In the genomic region with DNA sequence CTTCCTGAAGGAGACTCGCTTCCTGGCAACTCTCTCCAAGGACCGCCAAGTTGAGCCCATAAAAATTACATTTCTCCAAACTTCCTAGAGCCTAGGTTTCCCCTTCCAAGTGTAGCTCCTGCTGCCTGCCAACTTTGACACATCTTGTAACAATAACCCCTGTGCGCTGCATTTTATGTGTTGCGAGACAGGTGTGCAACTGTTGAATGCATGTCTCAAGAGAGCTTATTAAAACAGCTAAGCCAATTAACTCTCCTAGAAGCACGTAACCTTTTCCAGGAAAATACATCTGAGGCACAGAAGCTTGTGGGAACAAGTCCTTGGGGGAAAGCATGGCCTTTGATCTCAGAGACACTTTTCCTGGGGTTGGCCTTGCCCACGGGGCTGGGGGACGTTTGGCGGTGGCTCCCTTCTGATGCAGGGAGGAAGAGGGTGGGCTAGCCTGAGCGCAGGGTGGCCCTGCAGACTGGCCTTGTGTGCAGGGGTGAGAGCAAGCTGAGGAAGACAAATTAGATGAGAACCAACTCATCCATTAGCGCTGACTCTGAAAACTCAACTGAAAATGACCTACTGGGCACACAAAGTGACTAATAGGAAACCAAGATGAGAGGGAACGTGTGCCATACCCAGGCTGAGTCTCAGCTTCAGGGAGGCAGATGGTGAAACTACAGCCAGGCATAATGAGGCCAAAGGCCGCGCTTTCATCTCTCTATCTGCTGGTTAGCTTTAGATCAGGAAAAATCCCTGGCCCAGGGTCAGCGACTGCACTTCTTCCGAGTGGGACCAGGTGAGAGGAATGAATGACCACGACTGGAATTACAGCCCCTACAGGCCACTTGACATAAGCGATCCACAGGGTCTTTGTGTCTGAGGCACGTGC, we compare ENCODE assay signal across 17 cellular contexts.
A peak's percentile ranks its signal among the peaks of the same experiment; 100 is the strongest.
DNase-seq lines count a peak whose midpoint lies in the region; ATAC-seq and TF ChIP-seq lines count a peak whose summit lies in the region.
"Had no signal": no experiment of that assay in that cellular context is flagged by ENCODE, and none has a peak within 500 bp of the region (broad histone marks: within the 10 kb centered on the region; RNA-seq: fewer than 3 reads in every experiment).

No MANE protein-coding gene starts in this region.

- H3K9me3 Mint-ChIP-seq in nephron progenitor cell, result peaks cover 35% of the 10 kb centered on the region

- no peaks in the 10 kb centered on the region for H3K36me3 ChIP-seq in HEK293 (ENCODE audit: control insufficient read depth in 2 of 2, insufficient read depth in 1 of 2, low read length in 2 of 2)

- no peak overlapping the region for H3K27ac ChIP-seq in HEK293 (ENCODE audit: extremely low read depth, low read depth, low read length)

- H3K27ac Mint-ChIP-seq in nephron progenitor cell, result peak overlapping the region; percentile 63
- H3K27ac Mint-ChIP-seq: CD14-positive monocyte had no signal

- no peak for ATAC-seq in left lobe of liver
- ATAC-seq in SK-N-SH treated with all-trans-retinoic acid at 6 μM for 48 hours, result no peak

- H3K9me3 ChIP-seq in HEK293 (ENCODE audit: control insufficient read depth, insufficient read depth, low read depth, low read length), result no peaks in the 10 kb centered on the region

- TF ChIP-seq CTCF in HEK293 (tag by site-specific recombination; IDR thresholded peaks at IDR 0.05), result no peak
- TF ChIP-seq CTCF in nephron progenitor cell (IDR thresholded peaks at IDR 0.05), result no peak

- H3K4me1 ChIP-seq in HEK293 (ENCODE audit: control insufficient read depth, insufficient read depth, low read length), result no peaks in the 10 kb centered on the region

- H3K4me3 ChIP-seq in HEK293 (ENCODE audit: low read depth, low read length), result no peak overlapping the region

- peaks cover 10% of the 10 kb centered on the region for H3K27me3 Mint-ChIP-seq in nephron progenitor cell (ENCODE audit: low read depth, poor library complexity)

- no peaks in the 10 kb centered on the region for H3K36me3 Mint-ChIP-seq in nephron progenitor cell (ENCODE audit: low read depth)
- H3K36me3 Mint-ChIP-seq: CD14-positive monocyte had no signal

- CTCF ChIA-PET in HEK293 (lab: Yijun Ruan, JAX), result interaction anchor here (1.2 kb wide), 1 partner anchor 54 kb away, joined by 3 read pairs; no protein-coding TSS in a partner anchor

- peak; percentile 15 for DNase-seq in DMS79 (lab: John Stamatoyannopoulos, UW)
- DNase-seq in NCI-H2171 (lab: John Stamatoyannopoulos, UW), result peak; percentile 61
- no peak for DNase-seq in nephron progenitor cell
- no peak for DNase-seq in CD1c-positive myeloid dendritic cell (ENCODE audit: extremely low spot score)
- no peak for DNase-seq in left lobe of liver (ENCODE audit: low spot score)
- DNase-seq: ACHN, COR-L47, DMS53, KBM-7, NCI-H1436, NCI-H2029, NCI-H226, NCI-H526, SW 1271 had no signal

- peaks cover 20% of the 10 kb centered on the region for H3K4me1 Mint-ChIP-seq in nephron progenitor cell
- H3K4me1 Mint-ChIP-seq: CD14-positive monocyte had no signal

- POLR2A ChIA-PET in HEK293 (lab: Yijun Ruan, JAX), result no interaction called here

- no peak overlapping the region for H3K4me3 Mint-ChIP-seq in nephron progenitor cell
- H3K4me3 Mint-ChIP-seq: CD14-positive monocyte had no signal

TF ChIP-seq in HEK293, 187 proteins besides CTCF, POLR2A, EP300 and RAD21:
- TF ChIP-seq, protein P1, sequence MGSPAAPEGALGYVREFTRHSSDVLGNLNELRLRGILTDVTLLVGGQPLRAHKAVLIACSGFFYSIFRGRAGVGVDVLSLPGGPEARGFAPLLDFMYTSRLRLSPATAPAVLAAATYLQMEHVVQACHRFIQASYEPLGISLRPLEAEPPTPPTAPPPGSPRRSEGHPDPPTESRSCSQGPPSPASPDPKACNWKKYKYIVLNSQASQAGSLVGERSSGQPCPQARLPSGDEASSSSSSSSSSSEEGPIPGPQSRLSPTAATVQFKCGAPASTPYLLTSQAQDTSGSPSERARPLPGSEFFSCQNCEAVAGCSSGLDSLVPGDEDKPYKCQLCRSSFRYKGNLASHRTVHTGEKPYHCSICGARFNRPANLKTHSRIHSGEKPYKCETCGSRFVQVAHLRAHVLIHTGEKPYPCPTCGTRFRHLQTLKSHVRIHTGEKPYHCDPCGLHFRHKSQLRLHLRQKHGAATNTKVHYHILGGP (tag by site-specific recombination; IDR thresholded peaks at IDR 0.05), result 0 out of 2 replicates have a peak, but pooled peaks have one; percentile 11
- peak; percentile 82 for TF ChIP-seq SCRT1 (tag by site-specific recombination; IDR thresholded peaks at IDR 0.05; ENCODE audit: borderline replicate concordance)
- TF ChIP-seq TRIM28 (IDR thresholded peaks at IDR 0.05; ENCODE audit: borderline replicate concordance, low read length), result no peak

TF ChIP-seq in SK-N-SH treated with all-trans-retinoic acid at 6 μM for 48 hours, 23 proteins besides CTCF, POLR2A, EP300 and RAD21 (continues in another document):
- TF ChIP-seq, protein P2, sequence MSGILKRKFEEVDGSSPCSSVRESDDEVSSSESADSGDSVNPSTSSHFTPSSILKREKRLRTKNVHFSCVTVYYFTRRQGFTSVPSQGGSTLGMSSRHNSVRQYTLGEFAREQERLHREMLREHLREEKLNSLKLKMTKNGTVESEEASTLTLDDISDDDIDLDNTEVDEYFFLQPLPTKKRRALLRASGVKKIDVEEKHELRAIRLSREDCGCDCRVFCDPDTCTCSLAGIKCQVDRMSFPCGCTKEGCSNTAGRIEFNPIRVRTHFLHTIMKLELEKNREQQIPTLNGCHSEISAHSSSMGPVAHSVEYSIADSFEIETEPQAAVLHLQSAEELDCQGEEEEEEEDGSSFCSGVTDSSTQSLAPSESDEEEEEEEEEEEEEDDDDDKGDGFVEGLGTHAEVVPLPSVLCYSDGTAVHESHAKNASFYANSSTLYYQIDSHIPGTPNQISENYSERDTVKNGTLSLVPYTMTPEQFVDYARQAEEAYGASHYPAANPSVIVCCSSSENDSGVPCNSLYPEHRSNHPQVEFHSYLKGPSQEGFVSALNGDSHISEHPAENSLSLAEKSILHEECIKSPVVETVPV (CRISPR knock-in tag; IDR thresholded peaks at IDR 0.05), result no peak
- TF ChIP-seq OSR1 (CRISPR knock-in tag; IDR thresholded peaks at IDR 0.05) (no peak), ZNF565 (CRISPR knock-in tag; conservative IDR thresholded peaks at IDR 0.05; ENCODE audit: low read depth) (no peak), ZNF8 (CRISPR knock-in tag; IDR thresholded peaks at IDR 0.05) (no peak), ESRRG (CRISPR knock-in tag; IDR thresholded peaks at IDR 0.05) (no peak), ARNTL (CRISPR knock-in tag; IDR thresholded peaks at IDR 0.05; ENCODE audit: borderline replicate concordance, low read depth) (no peak), SNAI2 (CRISPR knock-in tag; IDR thresholded peaks at IDR 0.05) (no peak), PPARA (CRISPR knock-in tag; IDR thresholded peaks at IDR 0.05; ENCODE audit: borderline replicate concordance) (no peak), RARB (CRISPR knock-in tag; IDR thresholded peaks at IDR 0.05) (no peak), ZFP3 (CRISPR knock-in tag; IDR thresholded peaks at IDR 0.05) (no peak), ZNF70 (CRISPR knock-in tag; IDR thresholded peaks at IDR 0.05) (no peak), TCF4 (CRISPR knock-in tag; IDR thresholded peaks at IDR 0.05; ENCODE audit: borderline replicate concordance) (no peak)
- TF ChIP-seq, protein P3, sequence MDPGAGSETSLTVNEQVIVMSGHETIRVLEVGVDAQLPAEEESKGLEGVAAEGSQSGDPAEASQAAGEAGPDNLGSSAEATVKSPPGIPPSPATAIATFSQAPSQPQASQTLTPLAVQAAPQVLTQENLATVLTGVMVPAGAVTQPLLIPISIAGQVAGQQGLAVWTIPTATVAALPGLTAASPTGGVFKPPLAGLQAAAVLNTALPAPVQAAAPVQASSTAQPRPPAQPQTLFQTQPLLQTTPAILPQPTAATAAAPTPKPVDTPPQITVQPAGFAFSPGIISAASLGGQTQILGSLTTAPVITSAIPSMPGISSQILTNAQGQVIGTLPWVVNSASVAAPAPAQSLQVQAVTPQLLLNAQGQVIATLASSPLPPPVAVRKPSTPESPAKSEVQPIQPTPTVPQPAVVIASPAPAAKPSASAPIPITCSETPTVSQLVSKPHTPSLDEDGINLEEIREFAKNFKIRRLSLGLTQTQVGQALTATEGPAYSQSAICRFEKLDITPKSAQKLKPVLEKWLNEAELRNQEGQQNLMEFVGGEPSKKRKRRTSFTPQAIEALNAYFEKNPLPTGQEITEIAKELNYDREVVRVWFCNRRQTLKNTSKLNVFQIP (CRISPR knock-in tag; IDR thresholded peaks at IDR 0.05; ENCODE audit: borderline replicate concordance, low read depth), result no peak
- TF ChIP-seq, protein P4, sequence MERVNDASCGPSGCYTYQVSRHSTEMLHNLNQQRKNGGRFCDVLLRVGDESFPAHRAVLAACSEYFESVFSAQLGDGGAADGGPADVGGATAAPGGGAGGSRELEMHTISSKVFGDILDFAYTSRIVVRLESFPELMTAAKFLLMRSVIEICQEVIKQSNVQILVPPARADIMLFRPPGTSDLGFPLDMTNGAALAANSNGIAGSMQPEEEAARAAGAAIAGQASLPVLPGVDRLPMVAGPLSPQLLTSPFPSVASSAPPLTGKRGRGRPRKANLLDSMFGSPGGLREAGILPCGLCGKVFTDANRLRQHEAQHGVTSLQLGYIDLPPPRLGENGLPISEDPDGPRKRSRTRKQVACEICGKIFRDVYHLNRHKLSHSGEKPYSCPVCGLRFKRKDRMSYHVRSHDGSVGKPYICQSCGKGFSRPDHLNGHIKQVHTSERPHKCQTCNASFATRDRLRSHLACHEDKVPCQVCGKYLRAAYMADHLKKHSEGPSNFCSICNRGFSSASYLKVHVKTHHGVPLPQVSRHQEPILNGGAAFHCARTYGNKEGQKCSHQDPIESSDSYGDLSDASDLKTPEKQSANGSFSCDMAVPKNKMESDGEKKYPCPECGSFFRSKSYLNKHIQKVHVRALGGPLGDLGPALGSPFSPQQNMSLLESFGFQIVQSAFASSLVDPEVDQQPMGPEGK (CRISPR knock-in tag; IDR thresholded peaks at IDR 0.05; ENCODE audit: borderline replicate concordance), result no peak

Comparison
In these comparisons a context has a peak if more than half of its experiments do, and no peak if none do; other contexts are left out.
1. DNase-seq: peak in DMS79 (single experiment) and NCI-H2171 (single experiment); none in nephron progenitor cell (single experiment), CD1c-positive myeloid dendritic cell (single experiment) and left lobe of liver (single experiment).